ENCODE assay signal across 1 cellular context in genomic region chr2:46294185-46294836, GRCh38.
TF ChIP-seq lines count a peak whose summit lies in the region.

No MANE protein-coding gene starts in this region.

TF ChIP-seq in HepG2, 621 proteins besides CTCF, POLR2A, EP300 and RAD21 (continued from another document and continues in another):
- TF ChIP-seq ELK4 (CRISPR knock-in tag; IDR thresholded peaks at IDR 0.05; ENCODE audit: borderline replicate concordance) (no peak), SNAPC2 (CRISPR knock-in tag; IDR thresholded peaks at IDR 0.05) (no peak), NR2F6 (IDR thresholded peaks at IDR 0.05) (no peak), NR2F6 (CRISPR knock-in tag; IDR thresholded peaks at IDR 0.05) (0 out of 2 replicates have a peak, but pooled peaks have one; percentile 13), ZNF546 (CRISPR knock-in tag; conservative IDR thresholded peaks at IDR 0.05) (no peak), PRDM10 (CRISPR knock-in tag; IDR thresholded peaks at IDR 0.05; ENCODE audit: low read depth) (no peak), CEBPG (CRISPR knock-in tag; IDR thresholded peaks at IDR 0.05) (no peak), ZNF747 (CRISPR knock-in tag; IDR thresholded peaks at IDR 0.05; ENCODE audit: borderline replicate concordance) (no peak), REL (CRISPR knock-in tag; conservative IDR thresholded peaks at IDR 0.05) (no peak), ZBTB10 (CRISPR knock-in tag; IDR thresholded peaks at IDR 0.05; ENCODE audit: borderline replicate concordance) (peak; percentile 97), ZNF574 (CRISPR knock-in tag; IDR thresholded peaks at IDR 0.05) (no peak), PBX2 (CRISPR knock-in tag; IDR thresholded peaks at IDR 0.05) (no peak), DZIP1 (CRISPR knock-in tag; IDR thresholded peaks at IDR 0.05) (no peak), ZSCAN21 (CRISPR knock-in tag; IDR thresholded peaks at IDR 0.05; ENCODE audit: borderline replicate concordance) (no peak), HIVEP1 (CRISPR knock-in tag; IDR thresholded peaks at IDR 0.05) (no peak), HMG20A (CRISPR knock-in tag; IDR thresholded peaks at IDR 0.05; ENCODE audit: borderline replicate concordance) (no peak), NBN (conservative IDR thresholded peaks at IDR 0.05) (no peak), ASH2L (IDR thresholded peaks at IDR 0.05; ENCODE audit: insufficient read length, low read depth, low read length) (no peak), TBX2 (CRISPR knock-in tag; IDR thresholded peaks at IDR 0.05; ENCODE audit: borderline replicate concordance) (peak; percentile 41; the same call in 1 of the 2 replicates), XRCC5 (optimal IDR thresholded peaks at IDR 0.05; ENCODE audit: low read length) (peak; percentile 78), BRF2 (CRISPR knock-in tag; IDR thresholded peaks at IDR 0.05) (no peak), SMC3 (IDR thresholded peaks at IDR 0.05; ENCODE audit: low read length) (peak; percentile 56; the same call in 1 of the 2 replicates), CBX5 (CRISPR knock-in tag; IDR thresholded peaks at IDR 0.05; ENCODE audit: borderline replicate concordance) (no peak; the same call in 1 of the 2 replicates), ESRRA (CRISPR knock-in tag; IDR thresholded peaks at IDR 0.05; ENCODE audit: low read depth) (no peak), THRA (CRISPR knock-in tag; IDR thresholded peaks at IDR 0.05; ENCODE audit: borderline replicate concordance) (peak; percentile 52; the same call in 1 of the 2 replicates), ZNF792 (CRISPR knock-in tag; IDR thresholded peaks at IDR 0.05) (no peak), GFI1 (CRISPR knock-in tag; IDR thresholded peaks at IDR 0.05; ENCODE audit: borderline replicate concordance) (no peak), ZNF639 (CRISPR knock-in tag; conservative IDR thresholded peaks at IDR 0.05) (no peak), ZNF580 (CRISPR knock-in tag; IDR thresholded peaks at IDR 0.05; ENCODE audit: borderline replicate concordance, low read depth) (0 out of 2 replicates have a peak, but pooled peaks have one; percentile 35), AFF4 (CRISPR knock-in tag; IDR thresholded peaks at IDR 0.05) (no peak), PHF21A (CRISPR knock-in tag; IDR thresholded peaks at IDR 0.05) (no peak), ZNF768 (CRISPR knock-in tag; IDR thresholded peaks at IDR 0.05) (no peak), ZNF331 (CRISPR knock-in tag; IDR thresholded peaks at IDR 0.05) (no peak), GATAD2A (CRISPR knock-in tag; IDR thresholded peaks at IDR 0.05) (0 out of 2 replicates have a peak, but pooled peaks have one; percentile 21)
